In the genomic region with DNA sequence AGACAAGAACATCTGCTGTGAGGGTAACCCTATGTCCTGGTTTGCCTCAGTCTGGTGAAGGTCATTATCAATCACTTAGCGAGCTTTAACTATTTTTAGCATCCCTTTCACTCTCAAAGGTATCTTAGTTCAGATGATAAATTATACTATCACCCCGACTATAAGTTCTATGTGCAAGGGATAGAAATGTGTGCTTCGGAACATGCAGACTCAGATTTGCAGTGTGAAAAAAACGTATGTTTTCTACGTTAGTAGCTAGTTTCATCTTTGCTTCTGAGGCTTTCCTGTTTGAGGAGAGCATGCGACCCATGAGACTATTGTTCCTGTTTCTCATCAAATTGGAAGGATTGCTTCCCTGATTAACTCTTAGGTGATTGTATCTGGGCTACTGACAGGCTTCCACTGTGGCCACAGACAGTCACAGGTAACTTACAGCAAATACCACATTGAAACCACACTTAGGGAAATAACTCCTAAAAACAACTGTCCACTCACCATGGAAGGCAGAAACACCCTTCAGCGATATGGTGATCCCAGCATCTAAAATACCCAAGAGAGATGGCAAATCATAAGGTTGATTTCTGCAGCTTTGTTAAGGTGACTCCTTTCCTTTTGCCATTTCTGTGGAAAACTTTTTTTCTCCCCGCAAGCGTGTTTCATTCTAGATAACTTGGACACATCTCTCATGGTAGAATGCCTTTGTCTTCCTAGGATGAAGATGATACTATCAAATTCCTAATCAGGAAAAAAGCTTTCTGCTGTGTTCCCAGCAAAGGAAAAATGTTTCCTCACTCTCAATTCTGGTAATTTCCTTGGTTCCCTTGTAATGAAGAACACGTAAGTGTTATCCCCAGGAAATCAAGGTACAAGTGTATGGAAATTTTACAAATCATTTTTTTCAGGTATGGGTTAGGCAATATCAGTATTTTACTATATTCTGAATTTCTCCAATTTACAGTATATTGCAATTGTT, we compare ENCODE assay signal across 1 cellular context.
TF ChIP-seq lines count a peak whose summit lies in the region.

No MANE protein-coding gene starts in this region.

TF ChIP-seq in endothelial cell of umbilical vein, 7 proteins besides CTCF, POLR2A, EP300 and RAD21:
- TF ChIP-seq GATA2 (IDR thresholded peaks at IDR 0.05; ENCODE audit: insufficient read depth, insufficient read length, low read depth, low read length): no peak
- TF ChIP-seq FOS (IDR thresholded peaks at IDR 0.05; ENCODE audit: borderline replicate concordance, insufficient read depth, low read length): no peak
- no peak for TF ChIP-seq POLR2AphosphoS5 (IDR thresholded peaks at IDR 0.05; ENCODE audit: insufficient read depth, low read depth, low read length)
- no peak for TF ChIP-seq MYC (IDR thresholded peaks at IDR 0.05; ENCODE audit: low read depth, low read length)
- no peak for TF ChIP-seq EZH2 (IDR thresholded peaks at IDR 0.05; ENCODE audit: borderline replicate concordance, low read depth, low read length, severe bottlenecking)
- no peak for TF ChIP-seq JUN (IDR thresholded peaks at IDR 0.05; ENCODE audit: borderline replicate concordance, insufficient read depth, insufficient read length, low read depth)
- TF ChIP-seq, protein P1, sequence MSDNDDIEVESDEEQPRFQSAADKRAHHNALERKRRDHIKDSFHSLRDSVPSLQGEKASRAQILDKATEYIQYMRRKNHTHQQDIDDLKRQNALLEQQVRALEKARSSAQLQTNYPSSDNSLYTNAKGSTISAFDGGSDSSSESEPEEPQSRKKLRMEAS (IDR thresholded peaks at IDR 0.05; ENCODE audit: insufficient read depth, insufficient read length): no peak
